Comparison of ENCODE assay signal across 10 cellular contexts in the genomic region with DNA sequence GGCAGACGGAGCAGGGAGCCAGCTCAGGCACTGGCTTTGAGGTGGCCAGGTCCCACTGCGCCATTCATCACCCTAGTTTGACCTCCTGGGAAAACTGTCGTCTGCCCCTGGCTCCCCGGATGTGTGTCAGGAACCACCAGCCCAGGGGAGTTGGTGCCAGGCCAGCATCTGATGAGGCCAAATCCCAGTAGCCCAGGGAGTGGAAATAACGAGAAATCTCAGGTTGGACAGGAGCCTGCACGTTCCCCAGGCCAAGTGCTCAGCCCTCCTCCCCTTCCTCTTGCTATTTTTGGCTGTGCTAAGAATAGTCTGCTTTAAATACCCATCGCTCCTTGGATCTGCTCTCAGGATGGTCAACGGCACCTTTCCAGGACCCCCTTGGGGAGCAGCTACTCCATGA.
DNase-seq lines count a peak whose midpoint lies in the region; ATAC-seq and TF ChIP-seq lines count a peak whose summit lies in the region.
"Had no signal": no experiment of that assay in that cellular context is flagged by ENCODE, and none has a peak within 500 bp of the region (broad histone marks: within the 10 kb centered on the region; RNA-seq: fewer than 3 reads in every experiment).

No MANE protein-coding gene starts in this region.

- ATAC-seq in upper lobe of left lung (ENCODE audit: low FRiP score in 2 of 2) = no peak

- TF ChIP-seq POLR2A in esophagus muscularis mucosa (IDR thresholded peaks at IDR 0.05; ENCODE audit: low read depth) (no peak), upper lobe of left lung (IDR thresholded peaks at IDR 0.05) (no peak)

- H3K36me3 ChIP-seq in esophagus muscularis mucosa = peaks cover 14 to 48% (median 31%) of the 10 kb centered on the region in 4 donors
- peaks cover 8 to 64% (median 56%) of the 10 kb centered on the region in 4 donors for H3K36me3 ChIP-seq in upper lobe of left lung
- H3K36me3 ChIP-seq in colonic mucosa = no peaks in the 10 kb centered on the region

- H3K27ac ChIP-seq in esophagus muscularis mucosa (replicated peaks in 1 of 4) = peak overlapping the region; percentile 73 to 79 (median 78)
- H3K27ac ChIP-seq in upper lobe of left lung = peak overlapping the region; percentile 14 to 70 (median 48)
- H3K27ac ChIP-seq in colonic mucosa = no peak overlapping the region

- no peak overlapping the region for H3K9ac ChIP-seq in colonic mucosa (ENCODE audit: low read depth in 2 of 2, low read length in 2 of 2)

- peaks cover 75 to 92% (median 80%) of the 10 kb centered on the region in 4 donors for H3K4me1 ChIP-seq in esophagus muscularis mucosa
- H3K4me1 ChIP-seq in upper lobe of left lung = peaks cover 25 to 33% (median 30%) of the 10 kb centered on the region in 4 donors
- H3K4me1 ChIP-seq in colonic mucosa = no peaks in the 10 kb centered on the region

- DNase-seq in RPMI7951 (ENCODE audit: low read depth) = peak; percentile 94
- DNase-seq in esophagus muscularis mucosa (ENCODE audit: extremely low spot score) = no peak
- DNase-seq in lung microvascular endothelial cell (ENCODE audit: low read depth in 2 of 2) = peak; percentile 10 to 19
- DNase-seq in upper lobe of left lung = no peak
- no peak for DNase-seq in activated naive CD4-positive, alpha-beta T cell (lab: John Stamatoyannopoulos, UW)
- DNase-seq in stimulated activated naive CD4-positive, alpha-beta T cell treated with Interleukin-2 at 50 U/mL for 16 hours (lab: John Stamatoyannopoulos, UW) = no peak
- no peak for DNase-seq in colonic mucosa
- DNase-seq: activated naive CD8-positive, alpha-beta T cell treated with anti-CD3 and anti-CD28 coated beads for 36 hours; DMS53; naive B cell had no signal

- intact Hi-C loops in esophagus muscularis mucosa (cut with DNase I) = loop anchor here (1.0 to 5.0 kb wide), 2 partner anchors 21 to 48 kb away; no protein-coding TSS in a partner anchor
- intact Hi-C loops in colonic mucosa (cut with DNase I) = no loop called here

- H3K4me3 ChIP-seq in esophagus muscularis mucosa (no peak overlapping the region), upper lobe of left lung (no peak overlapping the region), colonic mucosa (no peak overlapping the region)

- H3K9me3 ChIP-seq in esophagus muscularis mucosa (no peaks in the 10 kb centered on the region), upper lobe of left lung (no peaks in the 10 kb centered on the region), colonic mucosa (no peaks in the 10 kb centered on the region)

- no peaks in the 10 kb centered on the region for H3K27me3 ChIP-seq in esophagus muscularis mucosa
- H3K27me3 ChIP-seq in upper lobe of left lung = no peaks in the 10 kb centered on the region
- H3K27me3 ChIP-seq in colonic mucosa = no peaks in the 10 kb centered on the region

- TF ChIP-seq CTCF in esophagus muscularis mucosa (IDR thresholded peaks at IDR 0.05) (no peak), upper lobe of left lung (IDR thresholded peaks at IDR 0.05) (no peak), colonic mucosa (IDR thresholded peaks at IDR 0.05) (no peak)

- TF ChIP-seq EP300 in esophagus muscularis mucosa (IDR thresholded peaks at IDR 0.05) = no peak
- no peak for TF ChIP-seq EP300 in upper lobe of left lung (IDR thresholded peaks at IDR 0.05)

- WGBS in esophagus muscularis mucosa = 20% methylated on average over 2 of the region's 8 CpGs
- WGBS in upper lobe of left lung, 2 donors = 49 to 57% methylated on average over 5 to 8 of the region's 8 CpGs

Comparison
In these comparisons a context has a peak if more than half of its experiments do, and no peak if none do; other contexts are left out.
1. DNase-seq: peak in RPMI7951 (single experiment) and lung microvascular endothelial cell (2 of 2); none in esophagus muscularis mucosa (single experiment), upper lobe of left lung (0 of 2), activated naive CD4-positive, alpha-beta T cell (0 of 4), stimulated activated naive CD4-positive, alpha-beta T cell treated with Interleukin-2 at 50 U/mL for 16 hours (single experiment) and colonic mucosa (single experiment).